Comparison of ENCODE assay signal across 13 cellular contexts in the genomic region with DNA sequence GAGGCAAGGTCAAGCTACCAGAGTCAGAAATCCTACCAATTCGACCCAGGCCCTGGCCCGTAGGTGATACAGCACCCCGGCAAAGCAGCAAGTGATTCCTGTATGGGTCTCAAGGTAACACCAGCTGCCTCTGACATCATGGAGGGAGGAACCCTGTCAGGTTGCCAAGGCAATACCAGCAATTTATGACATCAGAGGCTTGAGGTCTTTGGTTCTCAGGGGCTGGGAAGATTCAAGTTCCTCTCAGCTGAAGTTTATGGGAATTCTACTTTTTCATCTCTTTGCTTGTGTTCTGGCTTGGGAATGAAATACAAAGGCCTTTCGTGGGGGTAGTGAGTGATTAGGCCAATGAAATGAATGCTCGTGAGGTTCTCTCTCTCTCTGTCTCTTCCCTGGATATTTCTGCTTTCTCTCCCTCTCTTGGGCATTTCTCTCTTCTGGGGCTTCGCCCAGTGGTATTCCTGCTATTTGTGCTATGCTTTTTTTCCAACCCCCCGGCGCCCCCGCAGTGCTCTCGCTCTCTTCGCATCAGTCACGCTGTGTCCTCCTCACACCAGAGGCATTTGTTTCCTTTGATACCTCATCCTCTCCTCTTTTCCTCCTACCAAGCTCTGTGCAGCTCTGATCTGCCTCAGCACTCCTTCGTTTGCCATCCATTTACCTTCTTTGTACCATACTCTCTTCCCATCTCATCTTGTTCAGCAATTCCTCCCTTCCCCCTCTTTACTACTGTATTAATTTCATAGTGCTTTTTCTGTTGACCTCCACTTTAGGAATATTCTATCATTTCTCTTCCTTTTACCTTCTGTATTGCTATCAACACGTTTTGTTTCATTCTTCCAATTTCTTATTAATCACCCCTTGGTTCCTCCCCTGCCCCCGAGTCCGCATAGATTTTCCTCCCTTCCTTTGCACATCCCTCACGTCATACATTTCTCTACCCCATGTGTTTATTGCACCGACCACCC.
DNase-seq lines count a peak whose midpoint lies in the region; ATAC-seq and TF ChIP-seq lines count a peak whose summit lies in the region.
"Had no signal": no experiment of that assay in that cellular context is flagged by ENCODE, and none has a peak within 500 bp of the region (broad histone marks: within the 10 kb centered on the region; RNA-seq: fewer than 3 reads in every experiment).

No MANE protein-coding gene starts in this region.

- no peak for ATAC-seq in HG02870 (IDR thresholded peaks at IDR 0.05; ENCODE audit: unreplicated experiment)

- POLR2A ChIA-PET in HEK293 (lab: Yijun Ruan, JAX), result interaction anchor here (1.2 kb wide), 1 partner anchor 11 kb away, joined by 3 read pairs; no protein-coding TSS in a partner anchor

- H3K4me3 ChIP-seq in AG10803 (ENCODE audit: low read length) (no peak overlapping the region), HEK293 (ENCODE audit: low read depth, low read length) (no peak overlapping the region), iPS-18a (ENCODE audit: low read length) (peak overlapping the region; percentile 82)
- H3K4me3 ChIP-seq: stomach had no signal

- H3K9ac ChIP-seq in iPS-18a (ENCODE audit: low read length), result peak overlapping the region; percentile 55

- CTCF ChIA-PET in HEK293 (lab: Yijun Ruan, JAX), result interaction anchor here (0.7 to 1.7 kb wide), 8 partner anchors 10 to 476 kb away, joined by 3 to 10 read pairs (median 3); no protein-coding TSS in a partner anchor

- DNase-seq in AG10803 (ENCODE audit: low read depth), result peak; percentile 45
- DNase-seq in amniotic epithelial cell (ENCODE audit: low read depth), result peak; percentile 67
- DNase-seq in stimulated activated CD4-positive, alpha-beta T cell treated with anti-CD3 and anti-CD28 coated beads, Interleukin-1b, Interleukin-23, amount 100 ng/mL, for 48 hours, result no peak
- DNase-seq in GOT3 (lab: John Stamatoyannopoulos, UW), result no peak
- DNase-seq in hippocampal formation (lab: John Stamatoyannopoulos, UW), result no peak
- DNase-seq: activated T-cell treated with anti-CD3 and anti-CD28 coated beads for 4 hours, NCI-H446 treated with DMSO at 0.1 percent for 48 hours, retina, stomach had no signal

- H3K4me1 ChIP-seq in HEK293 (ENCODE audit: control insufficient read depth, insufficient read depth, low read length), result peaks cover 16% of the 10 kb centered on the region
- H3K4me1 ChIP-seq in iPS-18a (ENCODE audit: control insufficient read depth, low read depth, low read length), result peaks cover 68% of the 10 kb centered on the region

- H3K36me3 ChIP-seq in HEK293 (ENCODE audit: control insufficient read depth in 2 of 2, insufficient read depth in 1 of 2, low read length in 2 of 2), result no peaks in the 10 kb centered on the region
- H3K36me3 ChIP-seq in iPS-18a (ENCODE audit: control insufficient read depth, low read depth, low read length), result no peaks in the 10 kb centered on the region
- H3K36me3 ChIP-seq: stomach had no signal

- no peak overlapping the region for H3K27ac ChIP-seq in HEK293 (ENCODE audit: extremely low read depth, low read depth, low read length)
- H3K27ac ChIP-seq in iPS-18a (ENCODE audit: low read length), result peak overlapping the region; percentile 82
- H3K27ac ChIP-seq: stomach, VCaP had no signal

- TF ChIP-seq CTCF in AG10803 (conservative IDR thresholded peaks at IDR 0.05; ENCODE audit: low read length) (no peak), HEK293 (tag by site-specific recombination; IDR thresholded peaks at IDR 0.05) (no peak)

- H3K27me3 ChIP-seq in iPS-18a (ENCODE audit: control insufficient read depth, insufficient read depth, low read length), result no peaks in the 10 kb centered on the region

- no peaks in the 10 kb centered on the region for H3K9me3 ChIP-seq in HEK293 (ENCODE audit: control insufficient read depth, insufficient read depth, low read depth, low read length)
- H3K9me3 ChIP-seq in iPS-18a (ENCODE audit: control insufficient read depth, low read depth, low read length), result no peaks in the 10 kb centered on the region
- H3K9me3 ChIP-seq: stomach had no signal

TF ChIP-seq in HEK293, 187 proteins besides CTCF, POLR2A, EP300 and RAD21 (continues in another document):
- TF ChIP-seq, protein P1, sequence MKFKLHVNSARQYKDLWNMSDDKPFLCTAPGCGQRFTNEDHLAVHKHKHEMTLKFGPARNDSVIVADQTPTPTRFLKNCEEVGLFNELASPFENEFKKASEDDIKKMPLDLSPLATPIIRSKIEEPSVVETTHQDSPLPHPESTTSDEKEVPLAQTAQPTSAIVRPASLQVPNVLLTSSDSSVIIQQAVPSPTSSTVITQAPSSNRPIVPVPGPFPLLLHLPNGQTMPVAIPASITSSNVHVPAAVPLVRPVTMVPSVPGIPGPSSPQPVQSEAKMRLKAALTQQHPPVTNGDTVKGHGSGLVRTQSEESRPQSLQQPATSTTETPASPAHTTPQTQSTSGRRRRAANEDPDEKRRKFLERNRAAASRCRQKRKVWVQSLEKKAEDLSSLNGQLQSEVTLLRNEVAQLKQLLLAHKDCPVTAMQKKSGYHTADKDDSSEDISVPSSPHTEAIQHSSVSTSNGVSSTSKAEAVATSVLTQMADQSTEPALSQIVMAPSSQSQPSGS (tag by site-specific recombination; IDR thresholded peaks at IDR 0.05; ENCODE audit: low read depth), result peak; percentile 89
- TF ChIP-seq KLF8 (tag by site-specific recombination; IDR thresholded peaks at IDR 0.05), result no peak
- no peak for TF ChIP-seq SCRT2 (tag by site-specific recombination; IDR thresholded peaks at IDR 0.05)
- peak; percentile 12; the same call in 1 of the 2 replicates for TF ChIP-seq ZBTB20 (tag by site-specific recombination; IDR thresholded peaks at IDR 0.05)
- TF ChIP-seq, protein P2, sequence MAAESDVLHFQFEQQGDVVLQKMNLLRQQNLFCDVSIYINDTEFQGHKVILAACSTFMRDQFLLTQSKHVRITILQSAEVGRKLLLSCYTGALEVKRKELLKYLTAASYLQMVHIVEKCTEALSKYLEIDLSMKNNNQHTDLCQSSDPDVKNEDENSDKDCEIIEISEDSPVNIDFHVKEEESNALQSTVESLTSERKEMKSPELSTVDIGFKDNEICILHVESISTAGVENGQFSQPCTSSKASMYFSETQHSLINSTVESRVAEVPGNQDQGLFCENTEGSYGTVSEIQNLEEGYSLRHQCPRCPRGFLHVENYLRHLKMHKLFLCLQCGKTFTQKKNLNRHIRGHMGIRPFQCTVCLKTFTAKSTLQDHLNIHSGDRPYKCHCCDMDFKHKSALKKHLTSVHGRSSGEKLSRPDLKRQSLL (tag by site-specific recombination; IDR thresholded peaks at IDR 0.05), result no peak
- TF ChIP-seq, protein P3, sequence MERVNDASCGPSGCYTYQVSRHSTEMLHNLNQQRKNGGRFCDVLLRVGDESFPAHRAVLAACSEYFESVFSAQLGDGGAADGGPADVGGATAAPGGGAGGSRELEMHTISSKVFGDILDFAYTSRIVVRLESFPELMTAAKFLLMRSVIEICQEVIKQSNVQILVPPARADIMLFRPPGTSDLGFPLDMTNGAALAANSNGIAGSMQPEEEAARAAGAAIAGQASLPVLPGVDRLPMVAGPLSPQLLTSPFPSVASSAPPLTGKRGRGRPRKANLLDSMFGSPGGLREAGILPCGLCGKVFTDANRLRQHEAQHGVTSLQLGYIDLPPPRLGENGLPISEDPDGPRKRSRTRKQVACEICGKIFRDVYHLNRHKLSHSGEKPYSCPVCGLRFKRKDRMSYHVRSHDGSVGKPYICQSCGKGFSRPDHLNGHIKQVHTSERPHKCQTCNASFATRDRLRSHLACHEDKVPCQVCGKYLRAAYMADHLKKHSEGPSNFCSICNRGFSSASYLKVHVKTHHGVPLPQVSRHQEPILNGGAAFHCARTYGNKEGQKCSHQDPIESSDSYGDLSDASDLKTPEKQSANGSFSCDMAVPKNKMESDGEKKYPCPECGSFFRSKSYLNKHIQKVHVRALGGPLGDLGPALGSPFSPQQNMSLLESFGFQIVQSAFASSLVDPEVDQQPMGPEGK (tag by site-specific recombination; IDR thresholded peaks at IDR 0.05), result peak; percentile 35; the same call in 1 of the 2 replicates
- TF ChIP-seq, protein P4, sequence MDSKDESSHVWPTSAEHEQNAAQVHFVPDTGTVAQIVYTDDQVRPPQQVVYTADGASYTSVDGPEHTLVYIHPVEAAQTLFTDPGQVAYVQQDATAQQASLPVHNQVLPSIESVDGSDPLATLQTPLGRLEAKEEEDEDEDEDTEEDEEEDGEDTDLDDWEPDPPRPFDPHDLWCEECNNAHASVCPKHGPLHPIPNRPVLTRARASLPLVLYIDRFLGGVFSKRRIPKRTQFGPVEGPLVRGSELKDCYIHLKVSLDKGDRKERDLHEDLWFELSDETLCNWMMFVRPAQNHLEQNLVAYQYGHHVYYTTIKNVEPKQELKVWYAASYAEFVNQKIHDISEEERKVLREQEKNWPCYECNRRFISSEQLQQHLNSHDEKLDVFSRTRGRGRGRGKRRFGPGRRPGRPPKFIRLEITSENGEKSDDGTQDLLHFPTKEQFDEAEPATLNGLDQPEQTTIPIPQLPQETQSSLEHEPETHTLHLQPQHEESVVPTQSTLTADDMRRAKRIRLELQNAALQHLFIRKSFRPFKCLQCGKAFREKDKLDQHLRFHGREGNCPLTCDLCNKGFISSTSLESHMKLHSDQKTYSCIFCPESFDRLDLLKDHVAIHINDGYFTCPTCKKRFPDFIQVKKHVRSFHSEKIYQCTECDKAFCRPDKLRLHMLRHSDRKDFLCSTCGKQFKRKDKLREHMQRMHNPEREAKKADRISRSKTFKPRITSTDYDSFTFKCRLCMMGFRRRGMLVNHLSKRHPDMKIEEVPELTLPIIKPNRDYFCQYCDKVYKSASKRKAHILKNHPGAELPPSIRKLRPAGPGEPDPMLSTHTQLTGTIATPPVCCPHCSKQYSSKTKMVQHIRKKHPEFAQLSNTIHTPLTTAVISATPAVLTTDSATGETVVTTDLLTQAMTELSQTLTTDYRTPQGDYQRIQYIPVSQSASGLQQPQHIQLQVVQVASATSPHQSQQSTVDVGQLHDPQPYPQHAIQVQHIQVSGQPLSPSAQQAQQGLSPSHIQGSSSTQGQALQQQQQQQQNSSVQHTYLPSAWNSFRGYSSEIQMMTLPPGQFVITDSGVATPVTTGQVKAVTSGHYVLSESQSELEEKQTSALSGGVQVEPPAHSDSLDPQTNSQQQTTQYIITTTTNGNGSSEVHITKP (tag by site-specific recombination; IDR thresholded peaks at IDR 0.05), result peak; percentile 86
- TF ChIP-seq SP7 (tag by site-specific recombination; IDR thresholded peaks at IDR 0.05), result peak; percentile 17; the same call in 1 of the 2 replicates

Comparison
In these comparisons a context has a peak if more than half of its experiments do, and no peak if none do; other contexts are left out.
1. DNase-seq: peak in AG10803 (single experiment) and amniotic epithelial cell (single experiment); none in stimulated activated CD4-positive, alpha-beta T cell treated with anti-CD3 and anti-CD28 coated beads, Interleukin-1b, Interleukin-23, amount 100 ng/mL, for 48 hours (single experiment), GOT3 (single experiment) and hippocampal formation (0 of 2).